In genomic region chr16:8866118-8866883, GRCh38 we compare ENCODE assay signal across 1 cellular context.
A peak's percentile ranks its signal among the peaks of the same experiment; 100 is the strongest.
TF ChIP-seq lines count a peak whose summit lies in the region.

No MANE protein-coding gene starts in this region.

TF ChIP-seq in HepG2, 621 proteins besides CTCF, POLR2A, EP300 and RAD21 (continues in another document):
- TF ChIP-seq ZMAT5 (CRISPR knock-in tag; IDR thresholded peaks at IDR 0.05; ENCODE audit: borderline replicate concordance, low read depth) (no peak), ZNF761 (CRISPR knock-in tag; conservative IDR thresholded peaks at IDR 0.05) (no peak), GPBP1L1 (CRISPR knock-in tag; IDR thresholded peaks at IDR 0.05) (no peak), PRMT3 (CRISPR knock-in tag; IDR thresholded peaks at IDR 0.05; ENCODE audit: borderline replicate concordance, low read depth) (no peak), ARID4A (CRISPR knock-in tag; IDR thresholded peaks at IDR 0.05; ENCODE audit: borderline replicate concordance) (peak; percentile 95), NR1H2 (CRISPR knock-in tag; IDR thresholded peaks at IDR 0.05; ENCODE audit: borderline replicate concordance, low read depth) (no peak), ZNF281 (CRISPR knock-in tag; IDR thresholded peaks at IDR 0.05; ENCODE audit: borderline replicate concordance) (peak; percentile 52; the same call in 1 of the 2 replicates), ZBTB49 (CRISPR knock-in tag; IDR thresholded peaks at IDR 0.05; ENCODE audit: borderline replicate concordance) (0 out of 2 replicates have a peak, but pooled peaks have one; percentile 70), HOXA9 (CRISPR knock-in tag; IDR thresholded peaks at IDR 0.05; ENCODE audit: borderline replicate concordance) (no peak), SRSF4 (IDR thresholded peaks at IDR 0.05; ENCODE audit: low read depth, low read length, poor library complexity, severe bottlenecking) (no peak), CREB1 (IDR thresholded peaks at IDR 0.05) (no peak), CREB1 (CRISPR knock-in tag; IDR thresholded peaks at IDR 0.05) (no peak), KDM3A (CRISPR knock-in tag; IDR thresholded peaks at IDR 0.05; ENCODE audit: low read depth) (peak; percentile 42; the same call in 1 of the 2 replicates), PCBP1 (IDR thresholded peaks at IDR 0.05; ENCODE audit: borderline replicate concordance, low read depth, low read length) (no peak), ZNF557 (CRISPR knock-in tag; IDR thresholded peaks at IDR 0.05) (no peak), RFX3 (CRISPR knock-in tag; IDR thresholded peaks at IDR 0.05) (no peak; the same call in 1 of the 2 replicates), ZBTB40 (IDR thresholded peaks at IDR 0.05) (no peak), ZBTB40 (CRISPR knock-in tag; IDR thresholded peaks at IDR 0.05) (no peak), SKI (IDR thresholded peaks at IDR 0.05; ENCODE audit: partially characterized antibody) (no peak), TEF (CRISPR knock-in tag; IDR thresholded peaks at IDR 0.05) (no peak), PATZ1 (CRISPR knock-in tag; IDR thresholded peaks at IDR 0.05) (peak; percentile 88), ZBTB10 (CRISPR knock-in tag; IDR thresholded peaks at IDR 0.05; ENCODE audit: borderline replicate concordance) (no peak; the same call in 1 of the 2 replicates), ZSCAN9 (CRISPR knock-in tag; IDR thresholded peaks at IDR 0.05; ENCODE audit: borderline replicate concordance) (peak; percentile 89), ZNF563 (CRISPR knock-in tag; IDR thresholded peaks at IDR 0.05) (no peak)
